Comparison of ENCODE assay signal across 14 cellular contexts in genomic region chr9:75612754-75613153, GRCh38.
DNase-seq lines count a peak whose midpoint lies in the region; TF ChIP-seq lines count a peak whose summit lies in the region.
"Had no signal": no experiment of that assay in that cellular context is flagged by ENCODE, and none has a peak within 500 bp of the region (broad histone marks: within the 10 kb centered on the region; RNA-seq: fewer than 3 reads in every experiment).

No MANE protein-coding gene starts in this region.

- H3K9ac ChIP-seq in parathyroid adenoma, result no peak overlapping the region

- peak; percentile 12 for DNase-seq in DMS53 treated with DMSO at 0.1 percent for 48 hours (lab: John Stamatoyannopoulos, UW; ENCODE audit: unreplicated experiment)
- peak; percentile 5 for DNase-seq in NCI-H69 (lab: John Stamatoyannopoulos, UW)
- DNase-seq in middle frontal gyrus (ENCODE audit: extremely low spot score, low spot score), result no peak
- no peak for DNase-seq in cortex of kidney (lab: John Stamatoyannopoulos, UW)
- DNase-seq in DMS153 (lab: John Stamatoyannopoulos, UW), result no peak
- DNase-seq: BE2C; CD4-positive, alpha-beta memory T cell; GOT3; HFFc6; NCI-H748 treated with DMSO at 0.1 percent for 48 hours; Peyer's patch; SHP77 had no signal

- H3K79me2 ChIP-seq in parathyroid adenoma, result no peaks in the 10 kb centered on the region

- H3K27ac ChIP-seq in HEK293 (ENCODE audit: extremely low read depth, low read depth, low read length) (no peak overlapping the region), parathyroid adenoma (peak overlapping the region; percentile 63)
- H3K27ac ChIP-seq: Peyer's patch had no signal

- peak overlapping the region; percentile 28 for H2AFZ ChIP-seq in parathyroid adenoma

- no peak overlapping the region for H3K4me3 ChIP-seq in HEK293 (ENCODE audit: low read depth, low read length)
- peak overlapping the region; percentile 23 for H3K4me3 ChIP-seq in parathyroid adenoma (ENCODE audit: low read depth, low read length)
- H3K4me3 ChIP-seq: Peyer's patch had no signal

- POLR2A ChIA-PET in HEK293 (lab: Yijun Ruan, JAX), result interaction anchor here (0.6 to 0.7 kb wide), 2 partner anchors 55 to 585 kb away, joined by 3 to 6 read pairs; partner anchors contain the start of gene CARNMT1

- H3K9me3 ChIP-seq in HEK293 (ENCODE audit: control insufficient read depth, insufficient read depth, low read depth, low read length), result no peaks in the 10 kb centered on the region
- H3K9me3 ChIP-seq in parathyroid adenoma (ENCODE audit: control insufficient read depth, low read length), result no peaks in the 10 kb centered on the region
- H3K9me3 ChIP-seq: BE2C, Peyer's patch had no signal

- H3K36me3 ChIP-seq in HEK293 (ENCODE audit: control insufficient read depth in 2 of 2, insufficient read depth in 1 of 2, low read length in 2 of 2), result no peaks in the 10 kb centered on the region
- no peaks in the 10 kb centered on the region for H3K36me3 ChIP-seq in parathyroid adenoma (ENCODE audit: control insufficient read depth, insufficient read depth, low read length)
- H3K36me3 ChIP-seq: BE2C, Peyer's patch had no signal

- no peaks in the 10 kb centered on the region for H3K27me3 ChIP-seq in parathyroid adenoma (ENCODE audit: control insufficient read depth, insufficient read depth, low read length)
- H3K27me3 ChIP-seq: BE2C, Peyer's patch had no signal

- H3K4me2 ChIP-seq in parathyroid adenoma (ENCODE audit: low read length), result peak overlapping the region; percentile 27

- CTCF ChIA-PET in HEK293 (lab: Yijun Ruan, JAX), result interaction anchor here (0.8 to 1.4 kb wide), 3 partner anchors 13 to 243 kb away, joined by 4 to 6 read pairs (median 5); no protein-coding TSS in a partner anchor

- TF ChIP-seq CTCF in HEK293 (tag by site-specific recombination; IDR thresholded peaks at IDR 0.05) (no peak), parathyroid adenoma (IDR thresholded peaks at IDR 0.05) (no peak)

- peaks cover 3% of the 10 kb centered on the region; the same call in 1 of the 2 replicates for H3K4me1 ChIP-seq in HEK293 (ENCODE audit: control insufficient read depth, insufficient read depth, low read length)
- peaks cover 11% of the 10 kb centered on the region for H3K4me1 ChIP-seq in parathyroid adenoma
- H3K4me1 ChIP-seq: BE2C, Peyer's patch had no signal

TF ChIP-seq in HEK293, 187 proteins besides CTCF, POLR2A, EP300 and RAD21:
- TF ChIP-seq ZNF571 (tag by site-specific recombination; IDR thresholded peaks at IDR 0.05), result no peak
- TF ChIP-seq ZNF335 (tag by site-specific recombination; conservative IDR thresholded peaks at IDR 0.05), result 0 out of 2 replicates have a peak, but pooled peaks have one; percentile 12

Comparison
In these comparisons a context has a peak if more than half of its experiments do, and no peak if none do; other contexts are left out.
1. DNase-seq: peak in DMS53 treated with DMSO at 0.1 percent for 48 hours (single experiment) and NCI-H69 (single experiment); none in middle frontal gyrus (single experiment), cortex of kidney (single experiment) and DMS153 (single experiment).